ENCODE assay signal across 12 cellular contexts in the genomic region with DNA sequence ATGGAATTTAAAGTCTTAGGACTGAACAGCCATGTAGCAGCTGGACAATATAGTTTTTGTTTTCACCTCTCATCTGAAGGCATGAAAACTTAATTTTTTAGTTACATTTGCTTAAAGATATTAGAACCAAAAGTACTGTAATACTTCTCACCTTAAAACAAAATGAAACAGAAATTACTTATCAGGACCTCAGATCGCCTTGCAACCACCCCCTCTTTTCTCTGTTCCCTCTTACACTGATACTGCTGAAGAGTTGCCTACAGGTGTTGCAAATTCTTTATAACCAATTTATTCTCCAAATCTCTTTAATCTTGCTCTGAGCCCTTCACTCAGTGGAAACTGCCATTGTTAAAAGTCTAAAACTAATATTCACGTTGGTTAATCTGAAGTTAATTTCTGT.
DNase-seq lines count a peak whose midpoint lies in the region; ATAC-seq and TF ChIP-seq lines count a peak whose summit lies in the region.
"Had no signal": no experiment of that assay in that cellular context is flagged by ENCODE, and none has a peak within 500 bp of the region (broad histone marks: within the 10 kb centered on the region; RNA-seq: fewer than 3 reads in every experiment).

No MANE protein-coding gene starts in this region.

- no peaks in the 10 kb centered on the region for H3K4me1 Mint-ChIP-seq in activated T-helper 17 cell treated with anti-CD3 and anti-CD28 coated beads, Interleukin-2, amount 50 U/mL, for 72 hours

- no peak overlapping the region for H3K27ac Mint-ChIP-seq in activated T-helper 17 cell treated with anti-CD3 and anti-CD28 coated beads, Interleukin-2, amount 50 U/mL, for 72 hours

- POLR2A ChIA-PET in HEK293T (lab: Yijun Ruan, JAX), result no interaction called here

- CTCF ChIA-PET in HEK293T (lab: Yijun Ruan, JAX), result no interaction called here

- H3K36me3 Mint-ChIP-seq in activated T-helper 17 cell treated with anti-CD3 and anti-CD28 coated beads, Interleukin-2, amount 50 U/mL, for 72 hours (ENCODE audit: low read depth), result no peaks in the 10 kb centered on the region

- no peak for DNase-seq in HEK293T (ENCODE audit: extremely low spot score)
- DNase-seq in NCI-H1417 treated with DMSO at 0.1 percent for 48 hours (lab: John Stamatoyannopoulos, UW), result no peak
- DNase-seq in kidney glomerular epithelial cell (lab: John Stamatoyannopoulos, UW), result no peak
- DNase-seq: cortex of kidney; NCI-H446 treated with DMSO at 0.1 percent for 48 hours; stimulated activated CD4-positive, alpha-beta T cell treated with anti-CD3 and anti-CD28 coated beads, Interleukin-4, amount 100 ng/mL, for 4 hours; stomach had no signal

- ATAC-seq in GM18520 (IDR thresholded peaks at IDR 0.05; ENCODE audit: unreplicated experiment) (peak; percentile 98), GM21367 (IDR thresholded peaks at IDR 0.05; ENCODE audit: unreplicated experiment) (peak; percentile 99), HG02885 (IDR thresholded peaks at IDR 0.05; ENCODE audit: poor library complexity, unreplicated experiment) (peak; percentile 97), HG03460 (IDR thresholded peaks at IDR 0.05; ENCODE audit: unreplicated experiment) (peak; percentile 99)
- ATAC-seq in activated T-helper 17 cell treated with anti-CD3 and anti-CD28 coated beads, Interleukin-2, amount 50 U/mL, for 72 hours (replicated peaks), result no peak

- H3K4me3 Mint-ChIP-seq in activated T-helper 17 cell treated with anti-CD3 and anti-CD28 coated beads, Interleukin-2, amount 50 U/mL, for 72 hours, result no peak overlapping the region

- peaks cover 19% of the 10 kb centered on the region for H3K9me3 Mint-ChIP-seq in activated T-helper 17 cell treated with anti-CD3 and anti-CD28 coated beads, Interleukin-2, amount 50 U/mL, for 72 hours

- no peaks in the 10 kb centered on the region for H3K27me3 Mint-ChIP-seq in activated T-helper 17 cell treated with anti-CD3 and anti-CD28 coated beads, Interleukin-2, amount 50 U/mL, for 72 hours

TF ChIP-seq in HEK293T, 16 proteins besides CTCF, POLR2A, EP300 and RAD21:
- TF ChIP-seq TARDBP (IDR thresholded peaks at IDR 0.05) (no peak), ZNF384 (IDR thresholded peaks at IDR 0.05) (no peak), ELF4 (IDR thresholded peaks at IDR 0.05) (no peak)
TF ChIP-seq in HEK293T: peak in this region for 0.
